ENCODE assay signal across 1 cellular context in genomic region chr13:113170503-113170902, GRCh38.
TF ChIP-seq lines count a peak whose summit lies in the region.

No MANE protein-coding gene starts in this region.

TF ChIP-seq in HepG2, 621 proteins besides CTCF, POLR2A, EP300 and RAD21:
- TF ChIP-seq MAFF (IDR thresholded peaks at IDR 0.05; ENCODE audit: low read depth, low read length) (no peak), KAT7 (CRISPR knock-in tag; IDR thresholded peaks at IDR 0.05; ENCODE audit: borderline replicate concordance) (no peak), ZNF337 (CRISPR knock-in tag; IDR thresholded peaks at IDR 0.05; ENCODE audit: borderline replicate concordance, low read depth) (no peak), TEAD3 (CRISPR knock-in tag; optimal IDR thresholded peaks at IDR 0.05; ENCODE audit: borderline replicate concordance) (peak; percentile 32)
- TF ChIP-seq, protein P1, sequence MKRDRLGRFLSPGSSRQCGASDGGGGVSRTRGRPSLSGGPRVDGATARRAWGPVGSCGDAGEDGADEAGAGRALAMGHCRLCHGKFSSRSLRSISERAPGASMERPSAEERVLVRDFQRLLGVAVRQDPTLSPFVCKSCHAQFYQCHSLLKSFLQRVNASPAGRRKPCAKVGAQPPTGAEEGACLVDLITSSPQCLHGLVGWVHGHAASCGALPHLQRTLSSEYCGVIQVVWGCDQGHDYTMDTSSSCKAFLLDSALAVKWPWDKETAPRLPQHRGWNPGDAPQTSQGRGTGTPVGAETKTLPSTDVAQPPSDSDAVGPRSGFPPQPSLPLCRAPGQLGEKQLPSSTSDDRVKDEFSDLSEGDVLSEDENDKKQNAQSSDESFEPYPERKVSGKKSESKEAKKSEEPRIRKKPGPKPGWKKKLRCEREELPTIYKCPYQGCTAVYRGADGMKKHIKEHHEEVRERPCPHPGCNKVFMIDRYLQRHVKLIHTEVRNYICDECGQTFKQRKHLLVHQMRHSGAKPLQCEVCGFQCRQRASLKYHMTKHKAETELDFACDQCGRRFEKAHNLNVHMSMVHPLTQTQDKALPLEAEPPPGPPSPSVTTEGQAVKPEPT (CRISPR knock-in tag; IDR thresholded peaks at IDR 0.05; ENCODE audit: low read depth), result no peak
- TF ChIP-seq, protein P2, sequence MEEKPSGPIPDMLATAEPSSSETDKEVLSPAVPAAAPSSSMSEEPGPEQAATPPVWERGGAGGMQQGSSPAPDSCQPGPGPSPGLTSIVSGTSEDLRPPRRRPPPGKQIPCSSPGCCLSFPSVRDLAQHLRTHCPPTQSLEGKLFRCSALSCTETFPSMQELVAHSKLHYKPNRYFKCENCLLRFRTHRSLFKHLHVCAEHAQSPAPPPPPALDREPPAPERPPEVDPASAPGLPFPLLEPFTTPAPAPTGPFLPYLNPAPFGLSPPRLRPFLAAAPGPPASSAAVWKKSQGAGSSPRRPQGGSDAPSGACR (CRISPR knock-in tag; IDR thresholded peaks at IDR 0.05), result 0 out of 2 replicates have a peak, but pooled peaks have one; percentile 13
